ENCODE assay signal across 8 cellular contexts in genomic region chr1:89407355-89407754, GRCh38. TPM values are rescaled to one million over a fixed set of nuclear protein-coding genes. Genes with fewer than 3 reads are reported as not detected.
DNase-seq lines count a peak whose midpoint lies in the region; ATAC-seq and TF ChIP-seq lines count a peak whose summit lies in the region.

No MANE protein-coding gene starts in this region.

- H3K4me1 ChIP-seq in breast epithelium (no peaks in the 10 kb centered on the region), right lobe of liver (peaks cover 0 to 10% (median 2%) of the 10 kb centered on the region in 4 donors), uterus (no peaks in the 10 kb centered on the region)

- no peaks in the 10 kb centered on the region for H3K9me3 ChIP-seq in breast epithelium
- H3K9me3 ChIP-seq in right lobe of liver, result no peaks in the 10 kb centered on the region
- no peaks in the 10 kb centered on the region for H3K9me3 ChIP-seq in uterus

- H3K36me3 ChIP-seq in breast epithelium, result no peaks in the 10 kb centered on the region
- H3K36me3 ChIP-seq in right lobe of liver, result no peaks in the 10 kb centered on the region
- no peaks in the 10 kb centered on the region for H3K36me3 ChIP-seq in uterus

- TF ChIP-seq POLR2A in breast epithelium (IDR thresholded peaks at IDR 0.05) (no peak), right lobe of liver (IDR thresholded peaks at IDR 0.05) (no peak), uterus (IDR thresholded peaks at IDR 0.05) (no peak)

- ATAC-seq in Right ventricle myocardium inferior, result peak; percentile 76
- ATAC-seq in right lobe of liver, result peak; percentile 85 to 95 (median 88)
- no peak for ATAC-seq in HG02970 (IDR thresholded peaks at IDR 0.05; ENCODE audit: low FRiP score, unreplicated experiment)

- intact Hi-C loops in Right ventricle myocardium inferior (cut with DNase I) (no loop called here), cardiac septum (cut with DNase I) (no loop called here), breast epithelium (cut with DNase I; ENCODE audit: low total_unique reads) (no loop called here), right lobe of liver (cut with DNase I) (no loop called here), uterus (cut with DNase I; ENCODE audit: low total_unique reads) (no loop called here)

- no peak for DNase-seq in Right ventricle myocardium inferior (ENCODE audit: missing footprints)
- DNase-seq in cardiac septum (ENCODE audit: low spot score), result no peak
- no peak for DNase-seq in breast epithelium (ENCODE audit: low spot score in 2 of 2)
- DNase-seq in right lobe of liver, result no peak
- DNase-seq in uterus, result no peak
- no peak for DNase-seq in RKO (ENCODE audit: low spot score)
- no peak for DNase-seq in SHP77 (lab: John Stamatoyannopoulos, UW)

- TF ChIP-seq CTCF in breast epithelium (IDR thresholded peaks at IDR 0.05), result no peak
- no peak for TF ChIP-seq CTCF in right lobe of liver (IDR thresholded peaks at IDR 0.05)
- no peak for TF ChIP-seq CTCF in uterus (IDR thresholded peaks at IDR 0.05)

- H3K27me3 ChIP-seq in breast epithelium (no peaks in the 10 kb centered on the region), right lobe of liver (no peaks in the 10 kb centered on the region), uterus (no peaks in the 10 kb centered on the region)

- 0% methylated on average over 1 of the region's 1 CpG for WGBS in right lobe of liver (ENCODE audit: insufficient coverage, low coverage, low lambda C conversion rate, missing lambda C conversion rate)

- peak overlapping the region; percentile 65 to 78 for H3K27ac ChIP-seq in breast epithelium
- peak overlapping the region; percentile 45 to 87 (median 81) for H3K27ac ChIP-seq in right lobe of liver
- peak overlapping the region; percentile 76 to 82 for H3K27ac ChIP-seq in uterus

- H3K4me3 ChIP-seq in breast epithelium (peak overlapping the region; percentile 19 to 62 (median 40)), right lobe of liver (peak overlapping the region in 2 of 3 donors; percentile 52 to 60), uterus (peak overlapping the region; percentile 15 to 40)

RNA-seq across cellular contexts. Expression of gene GBP6, which starts 43.5 kb away (rescaled TPM):
- total RNA-seq in Right ventricle myocardium inferior (0.14 TPM), cardiac septum (not detected), breast epithelium (under 1 TPM in 1 of 3 donors, not detected in 2; 0.44 TPM), right lobe of liver (under 1 TPM in 3 of 6 experiments, not detected in 3; 0.06 to 0.15 (median 0.07) TPM), uterus (not detected)
